ENCODE assay signal across 10 cellular contexts in genomic region chr10:71266147-71266917, GRCh38. TPM values are rescaled to one million over a fixed set of nuclear protein-coding genes. Genes with fewer than 3 reads are reported as not detected.
DNase-seq lines count a peak whose midpoint lies in the region; ATAC-seq, FAIRE-seq and TF ChIP-seq lines count a peak whose summit lies in the region.
"Had no signal": no experiment of that assay in that cellular context is flagged by ENCODE, and none has a peak within 500 bp of the region (broad histone marks: within the 10 kb centered on the region; RNA-seq: fewer than 3 reads in every experiment).

No MANE protein-coding gene starts in this region.

- no peak for ATAC-seq in GM18870 (IDR thresholded peaks at IDR 0.05; ENCODE audit: unreplicated experiment)

- CTCF ChIA-PET in HEK293 (lab: Yijun Ruan, JAX), result interaction anchor here (0.5 to 1.4 kb wide), 4 partner anchors 54 to 363 kb away, joined by 3 to 5 read pairs (median 4); partner anchors contain the start of gene UNC5B

- TF ChIP-seq CTCF in HEK293 (tag by site-specific recombination; IDR thresholded peaks at IDR 0.05) (0 out of 2 replicates have a peak, but pooled peaks have one; percentile 17), right atrium auricular region (IDR thresholded peaks at IDR 0.05) (no peak)

- H3K4me3 ChIP-seq in HEK293 (ENCODE audit: low read depth, low read length) (no peak overlapping the region), right atrium auricular region (no peak overlapping the region), stomach smooth muscle (ENCODE audit: low read length in 2 of 2) (peak overlapping the region in 1 of 2 donors; percentile 44)

- DNase-seq in SK-N-DZ (ENCODE audit: low spot score) (peak; percentile 77), right atrium auricular region (ENCODE audit: low spot score) (peak; percentile 78), Ammon's horn (ENCODE audit: low spot score) (no peak), GM19239 (ENCODE audit: insufficient read length, low spot score) (no peak), NOMO-1 treated with DMSO at 0.1 percent for 48 hours (lab: John Stamatoyannopoulos, UW; ENCODE audit: unreplicated experiment) (no peak)
- DNase-seq: hippocampal formation; stimulated activated CD4-positive, alpha-beta T cell treated with anti-CD3 and anti-CD28 coated beads, Interleukin-2, amount 100 ng/mL, for 48 hours had no signal

- no peaks in the 10 kb centered on the region; the same call in 1 of the 2 replicates for H3K4me1 ChIP-seq in HEK293 (ENCODE audit: control insufficient read depth, insufficient read depth, low read length)
- peaks cover 0 to 91% of the 10 kb centered on the region in 2 donors for H3K4me1 ChIP-seq in right atrium auricular region
- H3K4me1 ChIP-seq in stomach smooth muscle (ENCODE audit: control insufficient read depth, insufficient read depth, low read length), result peaks cover 70% of the 10 kb centered on the region

- H3K9me3 ChIP-seq in HEK293 (ENCODE audit: control insufficient read depth, insufficient read depth, low read depth, low read length), result no peaks in the 10 kb centered on the region
- no peaks in the 10 kb centered on the region for H3K9me3 ChIP-seq in right atrium auricular region
- no peaks in the 10 kb centered on the region for H3K9me3 ChIP-seq in stomach smooth muscle (ENCODE audit: control insufficient read depth in 2 of 2, low read length in 2 of 2)

- H3K9ac ChIP-seq in stomach smooth muscle (ENCODE audit: low read length in 2 of 2), result peak overlapping the region; percentile 6 to 47

- FAIRE-seq in GM19239 (lab: Jason Lieb, UNC), result no peak

- H3K27ac ChIP-seq in HEK293 (ENCODE audit: extremely low read depth, low read depth, low read length) (peak overlapping the region; percentile 18; the same call in 1 of the 2 replicates), right atrium auricular region (peak overlapping the region; percentile 1 to 21), stomach smooth muscle (ENCODE audit: low read length) (peak overlapping the region; percentile 87)

- no peaks in the 10 kb centered on the region for H3K27me3 ChIP-seq in right atrium auricular region
- no peaks in the 10 kb centered on the region for H3K27me3 ChIP-seq in stomach smooth muscle (ENCODE audit: control insufficient read depth in 1 of 2, insufficient read depth in 2 of 2, low read length in 2 of 2)

- H3K36me3 ChIP-seq in HEK293 (ENCODE audit: control insufficient read depth in 2 of 2, insufficient read depth in 1 of 2, low read length in 2 of 2) (no peaks in the 10 kb centered on the region), right atrium auricular region (no peaks in the 10 kb centered on the region), stomach smooth muscle (ENCODE audit: control insufficient read depth in 2 of 2, insufficient read depth in 2 of 2, low read length in 2 of 2) (no peaks in the 10 kb centered on the region)

- POLR2A ChIA-PET in HEK293 (lab: Yijun Ruan, JAX), result interaction anchor here (0.6 to 1.0 kb wide), 2 partner anchors 53 to 1326 kb away, joined by 3 read pairs; no protein-coding TSS in a partner anchor

TF ChIP-seq in HEK293, 187 proteins besides CTCF, POLR2A, EP300 and RAD21 (continues in another document):
- TF ChIP-seq SP3 (tag by site-specific recombination; IDR thresholded peaks at IDR 0.05) (no peak; the same call in 1 of the 2 replicates), TCF7L2 (IDR thresholded peaks at IDR 0.05; ENCODE audit: borderline replicate concordance, low read depth, low read length) (no peak), ZNF280C (tag by site-specific recombination; IDR thresholded peaks at IDR 0.05) (no peak), ZNF148 (tag by site-specific recombination; IDR thresholded peaks at IDR 0.05; ENCODE audit: borderline replicate concordance) (no peak), FEZF1 (tag by site-specific recombination; IDR thresholded peaks at IDR 0.05) (peak; percentile 93), ZNF433 (tag by site-specific recombination; IDR thresholded peaks at IDR 0.05; ENCODE audit: low read depth) (no peak), REST (tag by site-specific recombination; IDR thresholded peaks at IDR 0.05) (0 out of 2 replicates have a peak, but pooled peaks have one; percentile 17), HOXD13 (CRISPR knock-in tag; IDR thresholded peaks at IDR 0.05; ENCODE audit: borderline replicate concordance) (peak; percentile 85), ZNF692 (tag by site-specific recombination; IDR thresholded peaks at IDR 0.05) (peak; percentile 90), ZNF169 (tag by site-specific recombination; IDR thresholded peaks at IDR 0.05) (no peak)

RNA-seq across cellular contexts. Expression of gene SLC29A3, which starts 52.7 kb away (rescaled TPM):
- 4.3 and 4.8 TPM in 2 replicates for polyA plus RNA-seq in SK-N-DZ (2014; cell fraction: cytosol; rRNA removed)
- 2.7 and 3.3 TPM in 2 replicates for polyA plus RNA-seq in SK-N-DZ (2014; cell fraction: nucleus; rRNA removed)
- 1 to 10 TPM; 1.8 to 2.9 TPM for total RNA-seq in right atrium auricular region

RNA-seq across cellular contexts. Expression of gene UNC5B, which starts 54.0 kb away (rescaled TPM):
- 11.4 and 13.7 TPM in 2 replicates for polyA plus RNA-seq in SK-N-DZ (2014; cell fraction: cytosol; rRNA removed)
- polyA plus RNA-seq in SK-N-DZ (2014; cell fraction: nucleus; rRNA removed), result 16.8 and 23.9 TPM in 2 replicates
- 10 to 100 TPM; 10.9 to 29.2 TPM for total RNA-seq in right atrium auricular region

Comparison
In these comparisons a context has a peak if more than half of its experiments do, and no peak if none do; other contexts are left out.
1. H3K27ac ChIP-seq: peak in every context shown above with its lines; median percentile 87 in stomach smooth muscle; 18 in HEK293; 11 in right atrium auricular region.
2. DNase-seq: peak in SK-N-DZ (single experiment) and right atrium auricular region (single experiment); none in Ammon's horn (single experiment), GM19239 (single experiment) and NOMO-1 treated with DMSO at 0.1 percent for 48 hours (single experiment).